In genomic region chr6:32973934-32974333, GRCh38 we compare ENCODE assay signal across 6 cellular contexts. TPM values are rescaled to one million over a fixed set of nuclear protein-coding genes. Genes with fewer than 3 reads are reported as not detected.
DNase-seq lines count a peak whose midpoint lies in the region; TF ChIP-seq lines count a peak whose summit lies in the region.

No MANE protein-coding gene starts in this region.

- H3K4me3 ChIP-seq in WI38 (ENCODE audit: low read depth, low read length) = peak overlapping the region; percentile 64
- peak overlapping the region; percentile 90 for H3K4me3 ChIP-seq in kidney epithelial cell (ENCODE audit: low read depth, low read length)

- H3K36me3 ChIP-seq in kidney epithelial cell (ENCODE audit: control insufficient read depth, insufficient read depth, low read length) = peaks cover 11% of the 10 kb centered on the region

- no peak for TF ChIP-seq CTCF in WI38 (IDR thresholded peaks at IDR 0.05; ENCODE audit: low read depth, low read length)
- no peak for TF ChIP-seq CTCF in kidney epithelial cell (IDR thresholded peaks at IDR 0.05; ENCODE audit: insufficient read depth, low read length, poor library complexity, severe bottlenecking)

- DNase-seq in NCI-H748 (lab: John Stamatoyannopoulos, UW; ENCODE audit: unreplicated experiment) = peak; percentile 37
- DNase-seq in NCI-H748 treated with DMSO at 0.1 percent for 48 hours (lab: John Stamatoyannopoulos, UW) = no peak
- no peak for DNase-seq in kidney epithelial cell (ENCODE audit: low read depth)
- DNase-seq in activated CD4-positive, CD25-positive, alpha-beta regulatory T cell (lab: John Stamatoyannopoulos, UW) = no peak
- no peak for DNase-seq in posterior vena cava (ENCODE audit: low spot score)

- intact Hi-C loops in posterior vena cava (cut with DNase I) = no loop called here

- H3K27me3 ChIP-seq in kidney epithelial cell (ENCODE audit: control insufficient read depth, insufficient read depth, low read length) = no peaks in the 10 kb centered on the region

RNA-seq across cellular contexts. Expression of gene BRD2, which starts 5.5 kb away (rescaled TPM):
- 191 and 206 TPM in 2 replicates for total RNA-seq in kidney epithelial cell
- 100 to 1,000 TPM; 125 to 129 TPM for total RNA-seq in posterior vena cava

RNA-seq across cellular contexts. Expression of gene HLA-DMA, which starts 21.0 kb away (rescaled TPM):
- total RNA-seq in kidney epithelial cell = 1.6 and 4.7 TPM in 2 replicates
- total RNA-seq in posterior vena cava = 10 to 100 TPM; 16.1 to 35.0 TPM

RNA-seq across cellular contexts. Expression of gene HLA-DMB, which starts 33.1 kb away (rescaled TPM):
- 1.0 and 2.3 TPM in 2 replicates for total RNA-seq in kidney epithelial cell
- 10 to 100 TPM in 1 of 2 donors, 1 to 10 TPM in 1; 8.0 to 19.2 TPM for total RNA-seq in posterior vena cava

RNA-seq across cellular contexts. Expression of gene HLA-DOA, which starts 35.5 kb away (rescaled TPM):
- total RNA-seq in kidney epithelial cell (0.71 and 1.6 TPM in 2 replicates), posterior vena cava (1 to 10 TPM; 3.1 to 3.5 TPM)
